8 cellular contexts compared by ENCODE assay signal in genomic region chr1:167617100-167617949, GRCh38. TPM values are rescaled to one million over a fixed set of nuclear protein-coding genes. Genes with fewer than 3 reads are reported as not detected.
DNase-seq lines count a peak whose midpoint lies in the region; ATAC-seq lines count a peak whose summit lies in the region.

No MANE protein-coding gene starts in this region.

- ATAC-seq in GM19455 (IDR thresholded peaks at IDR 0.05; ENCODE audit: unreplicated experiment) = peak; percentile 60

- H3K4me2 ChIP-seq in BLaER1 treated with 17β-estradiol and CSF1 and Interleukin-3, amounts not matched to agents 10 nM and 100 nM = peak overlapping the region; percentile 64 to 92 (median 80)

- peak overlapping the region; percentile 62 to 96 (median 87); a peak in 21 of 22 replicates for H3K9ac ChIP-seq in BLaER1 treated with 17β-estradiol and CSF1 and Interleukin-3, amounts not matched to agents 10 nM and 100 nM
- H3K9ac ChIP-seq in HUES48 (ENCODE audit: low read depth, low read length) = no peak overlapping the region

- H3K27ac ChIP-seq in BLaER1 treated with 17β-estradiol and CSF1 and Interleukin-3, amounts not matched to agents 10 nM and 100 nM = peak overlapping the region; percentile 73 to 100 (median 98)
- H3K27ac ChIP-seq in HUES48 (ENCODE audit: low read depth, low read length) (peak overlapping the region; percentile 48), adipose tissue (ENCODE audit: low read depth, low read length) (peak overlapping the region; percentile 17), substantia nigra (ENCODE audit: low read depth, low read length, poor library complexity, severe bottlenecking) (peak overlapping the region; percentile 49)

- WGBS in adipose tissue, 3 donors = 20 to 35% (median 20%) methylated on average over 7 of the region's 7 CpGs

- peak; percentile 66 for DNase-seq in iris pigment epithelial cell (ENCODE audit: low read depth)
- peak in 12 of 49 donors; percentile 7 to 57 (median 21) for DNase-seq in substantia nigra (lab: John Stamatoyannopoulos, UW)
- no peak for DNase-seq in NCI-H187 treated with DMSO at 0.1 percent for 48 hours (lab: John Stamatoyannopoulos, UW)
- no peak for DNase-seq in NCI-H2227 (lab: John Stamatoyannopoulos, UW; ENCODE audit: unreplicated experiment)

- peaks cover 16 to 31% (median 25%) of the 10 kb centered on the region in 11 experiments for H3K9me3 ChIP-seq in BLaER1 treated with 17β-estradiol and CSF1 and Interleukin-3, amounts not matched to agents 10 nM and 100 nM (replicated peaks in 1 of 11)
- H3K9me3 ChIP-seq in HUES48 (ENCODE audit: control insufficient read depth, insufficient read depth, low read length) = 0 out of 2 replicates have a peak, but pooled peaks cover 2% of the 10 kb centered on the region

- peaks cover 67 to 92% (median 82%) of the 10 kb centered on the region in 10 experiments for H3K4me1 ChIP-seq in BLaER1 treated with 17β-estradiol and CSF1 and Interleukin-3, amounts not matched to agents 10 nM and 100 nM
- H3K4me1 ChIP-seq in HUES48 (ENCODE audit: control insufficient read depth, insufficient read depth, low read length) = peaks cover 14% of the 10 kb centered on the region

- no peaks in the 10 kb centered on the region for H4K20me1 ChIP-seq in BLaER1 treated with 17β-estradiol and CSF1 and Interleukin-3, amounts not matched to agents 10 nM and 100 nM

- H3K4me3 ChIP-seq in BLaER1 treated with 17β-estradiol and CSF1 and Interleukin-3, amounts not matched to agents 10 nM and 100 nM = peak overlapping the region in 8 of 10 experiments; percentile 8 to 40 (median 24); a peak in 10 of 20 replicates
- no peak overlapping the region for H3K4me3 ChIP-seq in HUES48 (ENCODE audit: low read depth, low read length)

- H3K36me3 ChIP-seq in BLaER1 treated with 17β-estradiol and CSF1 and Interleukin-3, amounts not matched to agents 10 nM and 100 nM = peaks cover 0 to 15% (median 4%) of the 10 kb centered on the region in 11 experiments; a peak in 6 of 22 replicates
- H3K36me3 ChIP-seq in HUES48 (ENCODE audit: control insufficient read depth, insufficient read depth, low read length) = no peaks in the 10 kb centered on the region

- H3K27me3 ChIP-seq in BLaER1 treated with 17β-estradiol and CSF1 and Interleukin-3, amounts not matched to agents 10 nM and 100 nM = no peaks in the 10 kb centered on the region
- no peaks in the 10 kb centered on the region for H3K27me3 ChIP-seq in HUES48 (ENCODE audit: control insufficient read depth, insufficient read depth, low read length)

RNA-seq across cellular contexts. Expression of gene RCSD1, which starts 12.7 kb away (rescaled TPM):
- 10 to 100 TPM in 1 of 3 donors, 1 to 10 TPM in 2; 2.2 to 13.5 (median 6.7) TPM for polyA plus RNA-seq in adipose tissue

Comparison
In these comparisons a context has a peak if more than half of its experiments do, and no peak if none do; other contexts are left out.
1. H3K27ac ChIP-seq: peak in every context shown above with its lines; median percentile 98 in BLaER1 treated with 17β-estradiol and CSF1 and Interleukin-3, amounts not matched to agents 10 nM and 100 nM; 49 in substantia nigra; 48 in HUES48; 17 in adipose tissue.